ENCODE assay signal across 1 cellular context in the genomic region with DNA sequence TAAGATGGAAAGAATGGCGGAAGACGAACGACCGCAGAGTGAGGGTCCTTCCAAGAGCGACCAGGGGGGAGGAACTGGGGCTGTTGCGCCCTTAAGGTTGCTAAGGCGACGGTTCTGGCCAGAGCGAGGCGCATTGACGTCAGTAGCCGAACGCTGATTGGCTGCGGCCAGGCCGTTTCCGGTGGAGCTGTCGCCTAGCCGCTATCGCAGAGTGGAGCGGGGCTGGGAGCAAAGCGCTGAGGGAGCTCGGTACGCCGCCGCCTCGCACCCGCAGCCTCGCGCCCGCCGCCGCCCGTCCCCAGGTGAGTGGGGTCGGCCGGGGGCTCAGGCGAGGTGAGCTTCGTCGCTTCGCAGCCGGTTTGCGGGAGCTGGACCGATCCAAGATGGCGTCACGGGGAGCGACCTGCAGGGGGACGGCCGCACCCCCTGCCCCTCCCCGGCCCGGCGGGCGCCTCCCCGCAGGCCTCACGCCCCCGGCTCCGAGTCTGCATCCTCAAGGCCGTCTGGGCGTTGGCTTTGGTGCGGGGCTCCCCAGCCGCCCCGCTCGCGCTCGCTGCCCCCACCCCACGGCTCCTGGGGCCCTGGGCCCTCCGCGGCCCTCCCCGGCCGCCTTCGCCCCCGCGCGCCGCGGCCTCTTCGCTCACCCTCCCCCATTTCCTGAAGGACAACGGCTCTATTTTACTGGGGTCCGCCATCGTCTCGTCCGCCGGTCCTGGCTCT.
TF ChIP-seq lines count a peak whose summit lies in the region.

A gene (plus strand): TSS at position 184 of the 720 bp plus-strand sequence. CDS start 2,970 bp downstream, outside the sequence.

TF ChIP-seq in HepG2, 621 proteins besides CTCF, POLR2A, EP300 and RAD21 (continued from another document and continues in another):
- TF ChIP-seq ZNF432 (CRISPR knock-in tag; IDR thresholded peaks at IDR 0.05; ENCODE audit: borderline replicate concordance) (no peak), MIER2 (CRISPR knock-in tag; IDR thresholded peaks at IDR 0.05) (no peak), ZFP36L2 (CRISPR knock-in tag; IDR thresholded peaks at IDR 0.05) (no peak), ZNF547 (CRISPR knock-in tag; IDR thresholded peaks at IDR 0.05) (no peak; the same call in 1 of the 2 replicates), PLRG1 (conservative IDR thresholded peaks at IDR 0.05) (no peak), JUNB (CRISPR knock-in tag; IDR thresholded peaks at IDR 0.05; ENCODE audit: borderline replicate concordance) (no peak), HCFC1 (IDR thresholded peaks at IDR 0.05; ENCODE audit: low read depth, low read length) (no peak), YEATS2 (CRISPR knock-in tag; IDR thresholded peaks at IDR 0.05; ENCODE audit: borderline replicate concordance) (peak; percentile 19; the same call in 1 of the 2 replicates), ZNF782 (CRISPR knock-in tag; IDR thresholded peaks at IDR 0.05; ENCODE audit: borderline replicate concordance) (no peak), CBX2 (IDR thresholded peaks at IDR 0.05; ENCODE audit: low read depth, low read length) (no peak), CBX2 (CRISPR knock-in tag; IDR thresholded peaks at IDR 0.05; ENCODE audit: low read depth) (peak; percentile 31; the same call in 1 of the 2 replicates), HNRNPL (IDR thresholded peaks at IDR 0.05; ENCODE audit: low read depth, low read length) (no peak), ZNF12 (CRISPR knock-in tag; IDR thresholded peaks at IDR 0.05) (peak; percentile 1; the same call in 1 of the 2 replicates), ZNF546 (CRISPR knock-in tag; conservative IDR thresholded peaks at IDR 0.05) (no peak; the same call in 1 of the 2 replicates), ZNF577 (CRISPR knock-in tag; IDR thresholded peaks at IDR 0.05; ENCODE audit: borderline replicate concordance, low read depth) (no peak), RXRA (CRISPR knock-in tag; IDR thresholded peaks at IDR 0.05) (no peak; the same call in 1 of the 2 replicates), TBL1XR1 (IDR thresholded peaks at IDR 0.05; ENCODE audit: borderline replicate concordance, low read length, partially characterized antibody) (no peak), SIX1 (CRISPR knock-in tag; IDR thresholded peaks at IDR 0.05; ENCODE audit: borderline replicate concordance) (no peak), ZNF160 (CRISPR knock-in tag; IDR thresholded peaks at IDR 0.05) (0 out of 2 replicates have a peak, but pooled peaks have one; percentile 70), AHR (CRISPR knock-in tag; IDR thresholded peaks at IDR 0.05) (0 out of 2 replicates have a peak, but pooled peaks have one; percentile 3), RARA (CRISPR knock-in tag; IDR thresholded peaks at IDR 0.05) (peak; percentile 33; the same call in 1 of the 2 replicates), AKAP8 (CRISPR knock-in tag; IDR thresholded peaks at IDR 0.05) (peak; percentile 81), KLF11 (CRISPR knock-in tag; IDR thresholded peaks at IDR 0.05) (0 out of 2 replicates have a peak, but pooled peaks have one; percentile 8), FOXM1 (CRISPR knock-in tag; IDR thresholded peaks at IDR 0.05) (no peak), AGO1 (IDR thresholded peaks at IDR 0.05; ENCODE audit: low read depth, low read length, poor library complexity, severe bottlenecking) (no peak), ZKSCAN5 (CRISPR knock-in tag; IDR thresholded peaks at IDR 0.05) (no peak), KAT8 (CRISPR knock-in tag; IDR thresholded peaks at IDR 0.05) (no peak), ZNF768 (CRISPR knock-in tag; IDR thresholded peaks at IDR 0.05) (no peak; the same call in 1 of the 2 replicates), ZBTB3 (CRISPR knock-in tag; IDR thresholded peaks at IDR 0.05; ENCODE audit: borderline replicate concordance, low read depth) (no peak), ZFP90 (CRISPR knock-in tag; IDR thresholded peaks at IDR 0.05; ENCODE audit: borderline replicate concordance) (no peak), ZNF678 (CRISPR knock-in tag; IDR thresholded peaks at IDR 0.05) (no peak), ATAD3A (CRISPR knock-in tag; IDR thresholded peaks at IDR 0.05) (peak; percentile 42; the same call in 1 of the 2 replicates)
- TF ChIP-seq, protein P1, sequence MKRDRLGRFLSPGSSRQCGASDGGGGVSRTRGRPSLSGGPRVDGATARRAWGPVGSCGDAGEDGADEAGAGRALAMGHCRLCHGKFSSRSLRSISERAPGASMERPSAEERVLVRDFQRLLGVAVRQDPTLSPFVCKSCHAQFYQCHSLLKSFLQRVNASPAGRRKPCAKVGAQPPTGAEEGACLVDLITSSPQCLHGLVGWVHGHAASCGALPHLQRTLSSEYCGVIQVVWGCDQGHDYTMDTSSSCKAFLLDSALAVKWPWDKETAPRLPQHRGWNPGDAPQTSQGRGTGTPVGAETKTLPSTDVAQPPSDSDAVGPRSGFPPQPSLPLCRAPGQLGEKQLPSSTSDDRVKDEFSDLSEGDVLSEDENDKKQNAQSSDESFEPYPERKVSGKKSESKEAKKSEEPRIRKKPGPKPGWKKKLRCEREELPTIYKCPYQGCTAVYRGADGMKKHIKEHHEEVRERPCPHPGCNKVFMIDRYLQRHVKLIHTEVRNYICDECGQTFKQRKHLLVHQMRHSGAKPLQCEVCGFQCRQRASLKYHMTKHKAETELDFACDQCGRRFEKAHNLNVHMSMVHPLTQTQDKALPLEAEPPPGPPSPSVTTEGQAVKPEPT (CRISPR knock-in tag; IDR thresholded peaks at IDR 0.05; ENCODE audit: low read depth) = peak; percentile 99
- TF ChIP-seq, protein P2, sequence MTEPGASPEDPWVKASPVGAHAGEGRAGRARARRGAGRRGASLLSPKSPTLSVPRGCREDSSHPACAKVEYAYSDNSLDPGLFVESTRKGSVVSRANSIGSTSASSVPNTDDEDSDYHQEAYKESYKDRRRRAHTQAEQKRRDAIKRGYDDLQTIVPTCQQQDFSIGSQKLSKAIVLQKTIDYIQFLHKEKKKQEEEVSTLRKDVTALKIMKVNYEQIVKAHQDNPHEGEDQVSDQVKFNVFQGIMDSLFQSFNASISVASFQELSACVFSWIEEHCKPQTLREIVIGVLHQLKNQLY (CRISPR knock-in tag; IDR thresholded peaks at IDR 0.05) = no peak; the same call in 1 of the 2 replicates
- TF ChIP-seq, protein P3, sequence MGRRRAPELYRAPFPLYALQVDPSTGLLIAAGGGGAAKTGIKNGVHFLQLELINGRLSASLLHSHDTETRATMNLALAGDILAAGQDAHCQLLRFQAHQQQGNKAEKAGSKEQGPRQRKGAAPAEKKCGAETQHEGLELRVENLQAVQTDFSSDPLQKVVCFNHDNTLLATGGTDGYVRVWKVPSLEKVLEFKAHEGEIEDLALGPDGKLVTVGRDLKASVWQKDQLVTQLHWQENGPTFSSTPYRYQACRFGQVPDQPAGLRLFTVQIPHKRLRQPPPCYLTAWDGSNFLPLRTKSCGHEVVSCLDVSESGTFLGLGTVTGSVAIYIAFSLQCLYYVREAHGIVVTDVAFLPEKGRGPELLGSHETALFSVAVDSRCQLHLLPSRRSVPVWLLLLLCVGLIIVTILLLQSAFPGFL (CRISPR knock-in tag; IDR thresholded peaks at IDR 0.05) = no peak
- TF ChIP-seq, protein P4, sequence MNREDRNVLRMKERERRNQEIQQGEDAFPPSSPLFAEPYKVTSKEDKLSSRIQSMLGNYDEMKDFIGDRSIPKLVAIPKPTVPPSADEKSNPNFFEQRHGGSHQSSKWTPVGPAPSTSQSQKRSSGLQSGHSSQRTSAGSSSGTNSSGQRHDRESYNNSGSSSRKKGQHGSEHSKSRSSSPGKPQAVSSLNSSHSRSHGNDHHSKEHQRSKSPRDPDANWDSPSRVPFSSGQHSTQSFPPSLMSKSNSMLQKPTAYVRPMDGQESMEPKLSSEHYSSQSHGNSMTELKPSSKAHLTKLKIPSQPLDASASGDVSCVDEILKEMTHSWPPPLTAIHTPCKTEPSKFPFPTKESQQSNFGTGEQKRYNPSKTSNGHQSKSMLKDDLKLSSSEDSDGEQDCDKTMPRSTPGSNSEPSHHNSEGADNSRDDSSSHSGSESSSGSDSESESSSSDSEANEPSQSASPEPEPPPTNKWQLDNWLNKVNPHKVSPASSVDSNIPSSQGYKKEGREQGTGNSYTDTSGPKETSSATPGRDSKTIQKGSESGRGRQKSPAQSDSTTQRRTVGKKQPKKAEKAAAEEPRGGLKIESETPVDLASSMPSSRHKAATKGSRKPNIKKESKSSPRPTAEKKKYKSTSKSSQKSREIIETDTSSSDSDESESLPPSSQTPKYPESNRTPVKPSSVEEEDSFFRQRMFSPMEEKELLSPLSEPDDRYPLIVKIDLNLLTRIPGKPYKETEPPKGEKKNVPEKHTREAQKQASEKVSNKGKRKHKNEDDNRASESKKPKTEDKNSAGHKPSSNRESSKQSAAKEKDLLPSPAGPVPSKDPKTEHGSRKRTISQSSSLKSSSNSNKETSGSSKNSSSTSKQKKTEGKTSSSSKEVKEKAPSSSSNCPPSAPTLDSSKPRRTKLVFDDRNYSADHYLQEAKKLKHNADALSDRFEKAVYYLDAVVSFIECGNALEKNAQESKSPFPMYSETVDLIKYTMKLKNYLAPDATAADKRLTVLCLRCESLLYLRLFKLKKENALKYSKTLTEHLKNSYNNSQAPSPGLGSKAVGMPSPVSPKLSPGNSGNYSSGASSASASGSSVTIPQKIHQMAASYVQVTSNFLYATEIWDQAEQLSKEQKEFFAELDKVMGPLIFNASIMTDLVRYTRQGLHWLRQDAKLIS (CRISPR knock-in tag; IDR thresholded peaks at IDR 0.05) = no peak
- TF ChIP-seq, protein P5, sequence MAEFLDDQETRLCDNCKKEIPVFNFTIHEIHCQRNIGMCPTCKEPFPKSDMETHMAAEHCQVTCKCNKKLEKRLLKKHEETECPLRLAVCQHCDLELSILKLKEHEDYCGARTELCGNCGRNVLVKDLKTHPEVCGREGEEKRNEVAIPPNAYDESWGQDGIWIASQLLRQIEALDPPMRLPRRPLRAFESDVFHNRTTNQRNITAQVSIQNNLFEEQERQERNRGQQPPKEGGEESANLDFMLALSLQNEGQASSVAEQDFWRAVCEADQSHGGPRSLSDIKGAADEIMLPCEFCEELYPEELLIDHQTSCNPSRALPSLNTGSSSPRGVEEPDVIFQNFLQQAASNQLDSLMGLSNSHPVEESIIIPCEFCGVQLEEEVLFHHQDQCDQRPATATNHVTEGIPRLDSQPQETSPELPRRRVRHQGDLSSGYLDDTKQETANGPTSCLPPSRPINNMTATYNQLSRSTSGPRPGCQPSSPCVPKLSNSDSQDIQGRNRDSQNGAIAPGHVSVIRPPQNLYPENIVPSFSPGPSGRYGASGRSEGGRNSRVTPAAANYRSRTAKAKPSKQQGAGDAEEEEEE (CRISPR knock-in tag; IDR thresholded peaks at IDR 0.05; ENCODE audit: borderline replicate concordance) = no peak
- TF ChIP-seq, protein P6, sequence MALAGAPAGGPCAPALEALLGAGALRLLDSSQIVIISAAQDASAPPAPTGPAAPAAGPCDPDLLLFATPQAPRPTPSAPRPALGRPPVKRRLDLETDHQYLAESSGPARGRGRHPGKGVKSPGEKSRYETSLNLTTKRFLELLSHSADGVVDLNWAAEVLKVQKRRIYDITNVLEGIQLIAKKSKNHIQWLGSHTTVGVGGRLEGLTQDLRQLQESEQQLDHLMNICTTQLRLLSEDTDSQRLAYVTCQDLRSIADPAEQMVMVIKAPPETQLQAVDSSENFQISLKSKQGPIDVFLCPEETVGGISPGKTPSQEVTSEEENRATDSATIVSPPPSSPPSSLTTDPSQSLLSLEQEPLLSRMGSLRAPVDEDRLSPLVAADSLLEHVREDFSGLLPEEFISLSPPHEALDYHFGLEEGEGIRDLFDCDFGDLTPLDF (CRISPR knock-in tag; IDR thresholded peaks at IDR 0.05) = peak; percentile 40; the same call in 1 of the 2 replicates
- TF ChIP-seq, protein P7, sequence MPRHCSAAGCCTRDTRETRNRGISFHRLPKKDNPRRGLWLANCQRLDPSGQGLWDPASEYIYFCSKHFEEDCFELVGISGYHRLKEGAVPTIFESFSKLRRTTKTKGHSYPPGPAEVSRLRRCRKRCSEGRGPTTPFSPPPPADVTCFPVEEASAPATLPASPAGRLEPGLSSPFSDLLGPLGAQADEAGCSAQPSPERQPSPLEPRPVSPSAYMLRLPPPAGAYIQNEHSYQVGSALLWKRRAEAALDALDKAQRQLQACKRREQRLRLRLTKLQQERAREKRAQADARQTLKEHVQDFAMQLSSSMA (CRISPR knock-in tag; IDR thresholded peaks at IDR 0.05) = 0 out of 2 replicates have a peak, but pooled peaks have one; percentile 9
- TF ChIP-seq, protein P8, sequence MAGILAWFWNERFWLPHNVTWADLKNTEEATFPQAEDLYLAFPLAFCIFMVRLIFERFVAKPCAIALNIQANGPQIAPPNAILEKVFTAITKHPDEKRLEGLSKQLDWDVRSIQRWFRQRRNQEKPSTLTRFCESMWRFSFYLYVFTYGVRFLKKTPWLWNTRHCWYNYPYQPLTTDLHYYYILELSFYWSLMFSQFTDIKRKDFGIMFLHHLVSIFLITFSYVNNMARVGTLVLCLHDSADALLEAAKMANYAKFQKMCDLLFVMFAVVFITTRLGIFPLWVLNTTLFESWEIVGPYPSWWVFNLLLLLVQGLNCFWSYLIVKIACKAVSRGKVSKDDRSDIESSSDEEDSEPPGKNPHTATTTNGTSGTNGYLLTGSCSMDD (CRISPR knock-in tag; IDR thresholded peaks at IDR 0.05) = no peak
- TF ChIP-seq, protein P9, sequence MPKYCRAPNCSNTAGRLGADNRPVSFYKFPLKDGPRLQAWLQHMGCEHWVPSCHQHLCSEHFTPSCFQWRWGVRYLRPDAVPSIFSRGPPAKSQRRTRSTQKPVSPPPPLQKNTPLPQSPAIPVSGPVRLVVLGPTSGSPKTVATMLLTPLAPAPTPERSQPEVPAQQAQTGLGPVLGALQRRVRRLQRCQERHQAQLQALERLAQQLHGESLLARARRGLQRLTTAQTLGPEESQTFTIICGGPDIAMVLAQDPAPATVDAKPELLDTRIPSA (CRISPR knock-in tag; IDR thresholded peaks at IDR 0.05; ENCODE audit: borderline replicate concordance) = no peak
- TF ChIP-seq, protein P10, sequence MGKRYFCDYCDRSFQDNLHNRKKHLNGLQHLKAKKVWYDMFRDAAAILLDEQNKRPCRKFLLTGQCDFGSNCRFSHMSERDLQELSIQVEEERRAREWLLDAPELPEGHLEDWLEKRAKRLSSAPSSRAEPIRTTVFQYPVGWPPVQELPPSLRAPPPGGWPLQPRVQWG (CRISPR knock-in tag; IDR thresholded peaks at IDR 0.05; ENCODE audit: borderline replicate concordance, low read depth) = no peak
- TF ChIP-seq, protein P11, sequence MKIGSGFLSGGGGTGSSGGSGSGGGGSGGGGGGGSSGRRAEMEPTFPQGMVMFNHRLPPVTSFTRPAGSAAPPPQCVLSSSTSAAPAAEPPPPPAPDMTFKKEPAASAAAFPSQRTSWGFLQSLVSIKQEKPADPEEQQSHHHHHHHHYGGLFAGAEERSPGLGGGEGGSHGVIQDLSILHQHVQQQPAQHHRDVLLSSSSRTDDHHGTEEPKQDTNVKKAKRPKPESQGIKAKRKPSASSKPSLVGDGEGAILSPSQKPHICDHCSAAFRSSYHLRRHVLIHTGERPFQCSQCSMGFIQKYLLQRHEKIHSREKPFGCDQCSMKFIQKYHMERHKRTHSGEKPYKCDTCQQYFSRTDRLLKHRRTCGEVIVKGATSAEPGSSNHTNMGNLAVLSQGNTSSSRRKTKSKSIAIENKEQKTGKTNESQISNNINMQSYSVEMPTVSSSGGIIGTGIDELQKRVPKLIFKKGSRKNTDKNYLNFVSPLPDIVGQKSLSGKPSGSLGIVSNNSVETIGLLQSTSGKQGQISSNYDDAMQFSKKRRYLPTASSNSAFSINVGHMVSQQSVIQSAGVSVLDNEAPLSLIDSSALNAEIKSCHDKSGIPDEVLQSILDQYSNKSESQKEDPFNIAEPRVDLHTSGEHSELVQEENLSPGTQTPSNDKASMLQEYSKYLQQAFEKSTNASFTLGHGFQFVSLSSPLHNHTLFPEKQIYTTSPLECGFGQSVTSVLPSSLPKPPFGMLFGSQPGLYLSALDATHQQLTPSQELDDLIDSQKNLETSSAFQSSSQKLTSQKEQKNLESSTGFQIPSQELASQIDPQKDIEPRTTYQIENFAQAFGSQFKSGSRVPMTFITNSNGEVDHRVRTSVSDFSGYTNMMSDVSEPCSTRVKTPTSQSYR (CRISPR knock-in tag; IDR thresholded peaks at IDR 0.05; ENCODE audit: borderline replicate concordance) = peak; percentile 63; the same call in 1 of the 2 replicates
